8 cellular contexts compared by ENCODE assay signal in genomic region chr5:35803221-35803651, GRCh38. TPM values are rescaled to one million over a fixed set of nuclear protein-coding genes. Genes with fewer than 3 reads are reported as not detected.
DNase-seq lines count a peak whose midpoint lies in the region; ATAC-seq lines count a peak whose summit lies in the region.

No MANE protein-coding gene starts in this region.

- peak overlapping the region in 7 of 8 donors; percentile 58 to 80 (median 68) for H3K4me3 Mint-ChIP-seq in CD4-positive, alpha-beta memory T cell
- no peak overlapping the region for H3K4me3 Mint-ChIP-seq in activated T-helper 2 cell treated with anti-CD3 and anti-CD28 coated beads, Interferon-gamma antibody, Interleukin-2, Interleukin-4, amounts not matched to agents 10 μg/mL and 5 μg/mL and 100 μg/mL, durations not matched to agents 14 hours and 24 hours and 36 hours (ENCODE audit: low read depth)
- peak overlapping the region; percentile 33 to 38 for H3K4me3 Mint-ChIP-seq in stimulated activated naive CD8-positive, alpha-beta T cell treated with anti-CD3 and anti-CD28 coated beads, Interleukin-15, amount 100 ng/mL, for 72 hours

- CTCF ChIA-PET in CD4-positive, alpha-beta memory T cell (lab: Charles Lee; ENCODE audit: partially characterized antibody): interaction anchor here (0.8 to 3.0 kb wide), 11 partner anchors 9 to 145 kb away, joined by 3 to 16 read pairs (median 5); no protein-coding TSS in a partner anchor

- H3K27me3 Mint-ChIP-seq in CD4-positive, alpha-beta memory T cell: no peaks in the 10 kb centered on the region
- no peaks in the 10 kb centered on the region for H3K27me3 Mint-ChIP-seq in activated T-helper 2 cell treated with anti-CD3 and anti-CD28 coated beads, Interferon-gamma antibody, Interleukin-2, Interleukin-4, amounts not matched to agents 10 μg/mL and 5 μg/mL and 100 μg/mL, durations not matched to agents 14 hours and 24 hours and 36 hours (ENCODE audit: low read depth)
- no peaks in the 10 kb centered on the region for H3K27me3 Mint-ChIP-seq in stimulated activated naive CD8-positive, alpha-beta T cell treated with anti-CD3 and anti-CD28 coated beads, Interleukin-15, amount 100 ng/mL, for 72 hours

- H3K27ac ChIP-seq in CD4-positive, alpha-beta memory T cell (ENCODE audit: low read depth, low read length): peak overlapping the region; percentile 46

- H3K4me1 Mint-ChIP-seq in CD4-positive, alpha-beta memory T cell: peaks cover 53 to 88% (median 71%) of the 10 kb centered on the region in 4 donors
- peaks cover 44% of the 10 kb centered on the region for H3K4me1 Mint-ChIP-seq in activated T-helper 2 cell treated with anti-CD3 and anti-CD28 coated beads, Interferon-gamma antibody, Interleukin-2, Interleukin-4, amounts not matched to agents 10 μg/mL and 5 μg/mL and 100 μg/mL, durations not matched to agents 14 hours and 24 hours and 36 hours (ENCODE audit: low read depth)
- peaks cover 74% of the 10 kb centered on the region for H3K4me1 Mint-ChIP-seq in stimulated activated naive CD8-positive, alpha-beta T cell treated with anti-CD3 and anti-CD28 coated beads, Interleukin-15, amount 100 ng/mL, for 72 hours

- peak in 3 of 5 donors; percentile 40 to 60 (median 50) for DNase-seq in CD4-positive, alpha-beta memory T cell
- DNase-seq in MV-4-11 (lab: John Stamatoyannopoulos, UW) (peak; percentile 5), left ventricle myocardium superior (peak; percentile 40), SW480 (ENCODE audit: low spot score) (no peak)
- DNase-seq in activated T-helper 2 cell treated with anti-CD3 and anti-CD28 coated beads, Interferon-gamma antibody, Interleukin-2, Interleukin-4, amounts not matched to agents 10 μg/mL and 5 μg/mL and 100 μg/mL, durations not matched to agents 14 hours and 24 hours and 36 hours (ENCODE audit: low spot score): no peak
- no peak for DNase-seq in stimulated activated naive CD8-positive, alpha-beta T cell treated with anti-CD3 and anti-CD28 coated beads, Interleukin-15, amount 100 ng/mL, for 72 hours

- intact Hi-C loops in CD4-positive, alpha-beta memory T cell (cut with micrococcal nuclease): loop anchor here (1.0 kb wide), 1 partner anchor 9 kb away; no protein-coding TSS in a partner anchor
- intact Hi-C loops in activated T-helper 2 cell treated with anti-CD3 and anti-CD28 coated beads, Interferon-gamma antibody, Interleukin-2, Interleukin-4, amounts not matched to agents 10 μg/mL and 5 μg/mL and 100 μg/mL, durations not matched to agents 14 hours and 24 hours and 36 hours (cut with micrococcal nuclease): no loop called here
- intact Hi-C loops in left ventricle myocardium superior (cut with micrococcal nuclease): no loop called here

- peak overlapping the region; percentile 66 to 93 (median 91) for H3K27ac Mint-ChIP-seq in CD4-positive, alpha-beta memory T cell
- H3K27ac Mint-ChIP-seq in activated T-helper 2 cell treated with anti-CD3 and anti-CD28 coated beads, Interferon-gamma antibody, Interleukin-2, Interleukin-4, amounts not matched to agents 10 μg/mL and 5 μg/mL and 100 μg/mL, durations not matched to agents 14 hours and 24 hours and 36 hours: peak overlapping the region; percentile 24
- H3K27ac Mint-ChIP-seq in stimulated activated naive CD8-positive, alpha-beta T cell treated with anti-CD3 and anti-CD28 coated beads, Interleukin-15, amount 100 ng/mL, for 72 hours: peak overlapping the region; percentile 52 to 77

- H3K36me3 Mint-ChIP-seq in CD4-positive, alpha-beta memory T cell: peaks cover 0 to 5% of the 10 kb centered on the region in 2 donors
- H3K36me3 Mint-ChIP-seq in activated T-helper 2 cell treated with anti-CD3 and anti-CD28 coated beads, Interferon-gamma antibody, Interleukin-2, Interleukin-4, amounts not matched to agents 10 μg/mL and 5 μg/mL and 100 μg/mL, durations not matched to agents 14 hours and 24 hours and 36 hours (ENCODE audit: low read depth): peaks cover 6% of the 10 kb centered on the region

- peaks cover 0 to 1% (median 0%) of the 10 kb centered on the region in 8 donors for H3K9me3 Mint-ChIP-seq in CD4-positive, alpha-beta memory T cell
- no peaks in the 10 kb centered on the region for H3K9me3 Mint-ChIP-seq in activated T-helper 2 cell treated with anti-CD3 and anti-CD28 coated beads, Interferon-gamma antibody, Interleukin-2, Interleukin-4, amounts not matched to agents 10 μg/mL and 5 μg/mL and 100 μg/mL, durations not matched to agents 14 hours and 24 hours and 36 hours
- no peaks in the 10 kb centered on the region for H3K9me3 Mint-ChIP-seq in stimulated activated naive CD8-positive, alpha-beta T cell treated with anti-CD3 and anti-CD28 coated beads, Interleukin-15, amount 100 ng/mL, for 72 hours

- no peaks in the 10 kb centered on the region for H3K36me3 ChIP-seq in CD4-positive, alpha-beta memory T cell (ENCODE audit: insufficient read depth, low read length)

- H3K4me1 ChIP-seq in CD4-positive, alpha-beta memory T cell (ENCODE audit: insufficient read depth, low read length): peaks cover 67% of the 10 kb centered on the region

- H3K27me3 ChIP-seq in CD4-positive, alpha-beta memory T cell (ENCODE audit: insufficient read depth, low read length): no peaks in the 10 kb centered on the region

- ATAC-seq in left ventricle myocardium superior (peak; percentile 54), HG03095 (IDR thresholded peaks at IDR 0.05; ENCODE audit: unreplicated experiment) (no peak), GM18502 (IDR thresholded peaks at IDR 0.05; ENCODE audit: poor library complexity, unreplicated experiment) (no peak)
- peak; percentile 57 for ATAC-seq in stimulated activated naive CD8-positive, alpha-beta T cell treated with anti-CD3 and anti-CD28 coated beads, Interleukin-15, amount 100 ng/mL, for 72 hours

- POLR2A ChIA-PET in CD4-positive, alpha-beta memory T cell (lab: Charles Lee; ENCODE audit: partially characterized antibody): interaction anchor here (0.8 to 3.2 kb wide), 15 partner anchors 10 to 78 kb away, joined by 3 to 89 read pairs (median 7); partner anchors contain the start of gene IL7R

- no peaks in the 10 kb centered on the region for H3K9me3 ChIP-seq in CD4-positive, alpha-beta memory T cell (ENCODE audit: control insufficient read depth in 1 of 2, low read length in 2 of 2)

- peak overlapping the region in 1 of 2 donors; percentile 11 for H3K4me3 ChIP-seq in CD4-positive, alpha-beta memory T cell (ENCODE audit: low read length in 2 of 2)

RNA-seq across cellular contexts. Expression of gene IL7R, which starts 53.5 kb away (rescaled TPM):
- total RNA-seq in CD4-positive, alpha-beta memory T cell: 1,000 to 10,000 TPM; 2,390 to 2,440 TPM
- polyA plus RNA-seq in CD4-positive, alpha-beta memory T cell: 1,000 to 10,000 TPM in 1 of 2 donors, 100 to 1,000 TPM in 1; 514 to 1,212 TPM
- total RNA-seq in activated T-helper 2 cell treated with anti-CD3 and anti-CD28 coated beads, Interferon-gamma antibody, Interleukin-2, Interleukin-4, amounts not matched to agents 10 μg/mL and 5 μg/mL and 100 μg/mL, durations not matched to agents 14 hours and 24 hours and 36 hours: 60.9 and 66.9 TPM in 2 replicates
- 1.5 TPM for total RNA-seq in left ventricle myocardium superior

Comparison
In these comparisons a context has a peak if more than half of its experiments do, and no peak if none do; other contexts are left out.
1. DNase-seq: peak in CD4-positive, alpha-beta memory T cell (3 of 5), MV-4-11 (single experiment) and left ventricle myocardium superior (single experiment); none in activated T-helper 2 cell treated with anti-CD3 and anti-CD28 coated beads, Interferon-gamma antibody, Interleukin-2, Interleukin-4, amounts not matched to agents 10 μg/mL and 5 μg/mL and 100 μg/mL, durations not matched to agents 14 hours and 24 hours and 36 hours (single experiment), stimulated activated naive CD8-positive, alpha-beta T cell treated with anti-CD3 and anti-CD28 coated beads, Interleukin-15, amount 100 ng/mL, for 72 hours (0 of 2) and SW480 (single experiment).
2. H3K27ac Mint-ChIP-seq: peak in every context shown above with its lines; median percentile 91 in CD4-positive, alpha-beta memory T cell; 64 in stimulated activated naive CD8-positive, alpha-beta T cell treated with anti-CD3 and anti-CD28 coated beads, Interleukin-15, amount 100 ng/mL, for 72 hours; 24 in activated T-helper 2 cell treated with anti-CD3 and anti-CD28 coated beads, Interferon-gamma antibody, Interleukin-2, Interleukin-4, amounts not matched to agents 10 μg/mL and 5 μg/mL and 100 μg/mL, durations not matched to agents 14 hours and 24 hours and 36 hours.
3. ATAC-seq: peak in left ventricle myocardium superior (single experiment) and stimulated activated naive CD8-positive, alpha-beta T cell treated with anti-CD3 and anti-CD28 coated beads, Interleukin-15, amount 100 ng/mL, for 72 hours (single experiment); none in HG03095 (single experiment) and GM18502 (single experiment).
4. RNA of gene IL7R, which starts 53.5 kb away (total RNA-seq): 2,390 to 2,440 TPM in CD4-positive, alpha-beta memory T cell; 60.9 to 66.9 TPM in activated T-helper 2 cell treated with anti-CD3 and anti-CD28 coated beads, Interferon-gamma antibody, Interleukin-2, Interleukin-4, amounts not matched to agents 10 μg/mL and 5 μg/mL and 100 μg/mL, durations not matched to agents 14 hours and 24 hours and 36 hours and 1.5 TPM in left ventricle myocardium superior (single experiment); every median in the first group is over 10 times any median in the second.